16 cellular contexts compared by ENCODE assay signal in genomic region chr1:78289606-78290005, GRCh38.
DNase-seq lines count a peak whose midpoint lies in the region; ATAC-seq and TF ChIP-seq lines count a peak whose summit lies in the region.
"Had no signal": no experiment of that assay in that cellular context is flagged by ENCODE, and none has a peak within 500 bp of the region (broad histone marks: within the 10 kb centered on the region; RNA-seq: fewer than 3 reads in every experiment).

No MANE protein-coding gene starts in this region.

- H3K79me2 ChIP-seq in GM23248 (ENCODE audit: insufficient read depth) (no peaks in the 10 kb centered on the region), PC-3 (ENCODE audit: low read length) (no peaks in the 10 kb centered on the region)

- H3K9ac ChIP-seq in GM23248, result no peak overlapping the region
- no peak overlapping the region for H3K9ac ChIP-seq in PC-3 (ENCODE audit: low read length)
- H3K9ac ChIP-seq: KMS-11 had no signal

- no peak overlapping the region for H3K27ac Mint-ChIP-seq in nephron progenitor cell
- H3K27ac Mint-ChIP-seq: CD4-positive, alpha-beta T cell had no signal

- H3F3A ChIP-seq in GM23248 (ENCODE audit: insufficient read depth) (peaks cover 17% of the 10 kb centered on the region), PC-3 (ENCODE audit: low read length, unreplicated experiment) (no peaks in the 10 kb centered on the region)

- no peak overlapping the region for H3K4me2 ChIP-seq in GM23248 (ENCODE audit: unreplicated experiment)
- H3K4me2 ChIP-seq in PC-3 (ENCODE audit: low read length), result no peak overlapping the region
- H3K4me2 ChIP-seq: KMS-11 had no signal

- H3K4me3 ChIP-seq in GM23248 (no peak overlapping the region), PC-3 (ENCODE audit: low read length) (no peak overlapping the region), body of pancreas (no peak overlapping the region)
- H3K4me3 ChIP-seq: HAP-1 had no signal

- H2AFZ ChIP-seq in GM23248 (no peak overlapping the region), PC-3 (ENCODE audit: low read length) (no peak overlapping the region)

- no peak for TF ChIP-seq CTCF in PC-3 (conservative IDR thresholded peaks at IDR 0.05; ENCODE audit: low read depth, low read length)
- no peak for TF ChIP-seq CTCF in nephron progenitor cell (IDR thresholded peaks at IDR 0.05)
- no peak for TF ChIP-seq CTCF in body of pancreas (IDR thresholded peaks at IDR 0.05)

- H3K9me3 Mint-ChIP-seq in nephron progenitor cell, result no peaks in the 10 kb centered on the region
- H3K9me3 Mint-ChIP-seq: CD4-positive, alpha-beta T cell had no signal

- H3K27me3 Mint-ChIP-seq in nephron progenitor cell (ENCODE audit: low read depth, poor library complexity), result peaks cover 4% of the 10 kb centered on the region

- 0% methylated on average over 1 of the region's 1 CpG for WGBS in GM23248 (ENCODE audit: low coverage in 1 of 2, low lambda C conversion rate in 2 of 2, missing lambda C conversion rate in 2 of 2), 2 experiments
- WGBS in body of pancreas, 2 donors, result 86 to 90% methylated on average over 1 of the region's 1 CpG

- ATAC-seq in PC-3 (no peak), GM18861 (IDR thresholded peaks at IDR 0.05; ENCODE audit: unreplicated experiment) (no peak), body of pancreas (no peak)

- POLR2A ChIA-PET in PC-3 (lab: Charles Lee; ENCODE audit: unreplicated experiment), result interaction anchor here (0.6 kb wide), 1 partner anchor 347 kb away, joined by 3 read pairs; no protein-coding TSS in a partner anchor

- CTCF ChIA-PET in PC-3 (lab: Charles Lee), result no interaction called here

- DNase-seq in GM23248 (peak; percentile 37), PC-3 (no peak), fibroblast of gingiva (ENCODE audit: low read depth) (peak; percentile 91), fibroblast of the conjunctiva (ENCODE audit: low read depth) (peak; percentile 63), nephron progenitor cell (no peak), RKO (ENCODE audit: low spot score) (no peak), body of pancreas (no peak)
- DNase-seq: AML-193; CD4-positive, alpha-beta T cell; DMS153; DMS79; GF-D8 had no signal

- no peaks in the 10 kb centered on the region for H3K9me2 ChIP-seq in GM23248 (ENCODE audit: insufficient read depth)
- no peaks in the 10 kb centered on the region for H3K9me2 ChIP-seq in PC-3 (replicated peaks; ENCODE audit: low read length)

- TF ChIP-seq POLR2A in body of pancreas (IDR thresholded peaks at IDR 0.05), result no peak

- intact Hi-C loops in PC-3 (cut with micrococcal nuclease), result loop anchor here (1.0 kb wide), 2 partner anchors 35 to 144 kb away; no protein-coding TSS in a partner anchor
- intact Hi-C loops in body of pancreas (cut with DNase I), result no loop called here

- in situ Hi-C loops in GM23248 (cut with MboI), result no loop called here

- peaks cover 5% of the 10 kb centered on the region for H3K4me1 Mint-ChIP-seq in nephron progenitor cell

- no peaks in the 10 kb centered on the region for H4K20me1 ChIP-seq in GM23248 (ENCODE audit: insufficient read depth)
- no peaks in the 10 kb centered on the region for H4K20me1 ChIP-seq in PC-3 (ENCODE audit: low read length)

- no peak overlapping the region for H3K4me3 Mint-ChIP-seq in nephron progenitor cell
- H3K4me3 Mint-ChIP-seq: CD4-positive, alpha-beta T cell had no signal

- TSS peak; percentile 66 for BruUV-seq in PC-3 (replicated peaks; lab: Mats Ljungman, UMichigan)

- no peaks in the 10 kb centered on the region for H3K36me3 Mint-ChIP-seq in nephron progenitor cell (ENCODE audit: low read depth)

- H3K36me3 ChIP-seq in GM23248 (ENCODE audit: low read depth), result no peaks in the 10 kb centered on the region
- H3K36me3 ChIP-seq in PC-3 (ENCODE audit: low read depth, low read length), result no peaks in the 10 kb centered on the region
- H3K36me3 ChIP-seq in body of pancreas (replicated peaks in 1 of 2; ENCODE audit: insufficient read depth in 1 of 2, low read depth in 2 of 2), result no peaks in the 10 kb centered on the region
- H3K36me3 ChIP-seq: HAP-1 had no signal

- H3K27ac ChIP-seq in GM23248 (no peak overlapping the region), PC-3 (ENCODE audit: low read length) (no peak overlapping the region), body of pancreas (no peak overlapping the region)
- H3K27ac ChIP-seq: C4-2B, KMS-11 had no signal

- H3K4me1 ChIP-seq in GM23248 (ENCODE audit: insufficient read depth) (peaks cover 28% of the 10 kb centered on the region), PC-3 (ENCODE audit: insufficient read depth, low read length) (peaks cover 11% of the 10 kb centered on the region), body of pancreas (peaks cover 3% of the 10 kb centered on the region)
- H3K4me1 ChIP-seq: HAP-1 had no signal

- H3K9me3 ChIP-seq in GM23248 (ENCODE audit: low read depth) (no peaks in the 10 kb centered on the region), PC-3 (ENCODE audit: low read length) (no peaks in the 10 kb centered on the region), body of pancreas (no peaks in the 10 kb centered on the region)
- H3K9me3 ChIP-seq: HAP-1 had no signal

- no peaks in the 10 kb centered on the region for H3K27me3 ChIP-seq in GM23248 (replicated peaks; ENCODE audit: insufficient read depth)
- H3K27me3 ChIP-seq in PC-3 (ENCODE audit: low read length), result no peaks in the 10 kb centered on the region
- H3K27me3 ChIP-seq in body of pancreas, result no peaks in the 10 kb centered on the region

Comparison
In these comparisons a context has a peak if more than half of its experiments do, and no peak if none do; other contexts are left out.
1. DNase-seq: peak in GM23248 (single experiment), fibroblast of gingiva (single experiment) and fibroblast of the conjunctiva (single experiment); none in PC-3 (single experiment), nephron progenitor cell (single experiment), RKO (single experiment) and body of pancreas (0 of 4).